ENCODE assay signal across 8 cellular contexts in genomic region chr5:90474235-90475107, GRCh38. TPM values are rescaled to one million over a fixed set of nuclear protein-coding genes. Genes with fewer than 3 reads are reported as not detected.
DNase-seq lines count a peak whose midpoint lies in the region; ATAC-seq and TF ChIP-seq lines count a peak whose summit lies in the region.

Gene MBLAC2 (minus strand): TSS chr5:90474771. CDS start chr5:90474292, 479 bp downstream.
Gene POLR3G (plus strand): TSS chr5:90474864. CDS start chr5:90485568, 10,704 bp downstream.

- peak in 3 of 4 experiments; percentile 55 to 66 (median 56) for TF ChIP-seq CTCF in gastroesophageal sphincter (IDR thresholded peaks at IDR 0.05)

- no peaks in the 10 kb centered on the region; the same call in 1 of the 2 replicates for H3K9me3 ChIP-seq in MG63
- H3K9me3 ChIP-seq in gastroesophageal sphincter = no peaks in the 10 kb centered on the region

- ATAC-seq in gastroesophageal sphincter = peak; percentile 97

- H3K36me3 ChIP-seq in MG63 (peaks cover 19% of the 10 kb centered on the region), gastroesophageal sphincter (no peaks in the 10 kb centered on the region)

- H3K27me3 ChIP-seq in MG63 (no peaks in the 10 kb centered on the region), gastroesophageal sphincter (no peaks in the 10 kb centered on the region)

- TF ChIP-seq EP300 in gastroesophageal sphincter (IDR thresholded peaks at IDR 0.05) = no peak

- TF ChIP-seq POLR2A in gastroesophageal sphincter (IDR thresholded peaks at IDR 0.05) = peak; percentile 47 to 56

- DNase-seq in GM04504 (ENCODE audit: low read depth) = peak; percentile 77
- peak; percentile 94 for DNase-seq in HCEC 1CT
- peak; percentile 96 for DNase-seq in MG63
- DNase-seq in SIG-M5 treated with dmso at 0.1 percent for 504 hours (lab: John Stamatoyannopoulos, UW; ENCODE audit: unreplicated experiment) = peak; percentile 93
- DNase-seq in activated naive CD4-positive, alpha-beta T cell treated with Interleukin-2 at 50 U/mL for 16 hours = peak; percentile 95
- peak; percentile 71 for DNase-seq in non-pigmented ciliary epithelial cell (ENCODE audit: low read depth)
- DNase-seq in superior temporal gyrus (ENCODE audit: extremely low spot score) = peak; percentile 88

- H3K4me3 ChIP-seq in MG63 (peak within 1 kb of the TSS; percentile 69), gastroesophageal sphincter (peak within 1 kb of the TSS; percentile 67 to 89)

- WGBS in gastroesophageal sphincter (ENCODE audit: low coverage in 1 of 2), 2 donors = 0% methylated on average over 3 of the region's 73 CpGs; no CpG with 5 or more reads in 1 of the 2 donors

- H3K4me1 ChIP-seq in gastroesophageal sphincter = peaks cover 0 to 34% (median 6%) of the 10 kb centered on the region in 3 donors

- H3K27ac ChIP-seq in gastroesophageal sphincter = peak within 1 kb of the TSS; percentile 6 to 85 (median 82)

RNA-seq across cellular contexts. Expression of gene MBLAC2, which starts in this region (rescaled TPM):
- total RNA-seq in MG63 (2014; rRNA removed; shearing (Covaris generic); ENCODE audit: low replicate concordance) = 7.5 and 8.8 TPM in 2 replicates
- 1 to 10 TPM; 2.3 to 7.8 (median 4.9) TPM for total RNA-seq in gastroesophageal sphincter

RNA-seq across cellular contexts. Expression of gene POLR3G, which starts in this region (rescaled TPM):
- total RNA-seq in MG63 (2014; rRNA removed; shearing (Covaris generic); ENCODE audit: low replicate concordance) = 23.9 and 49.6 TPM in 2 replicates
- 1 to 10 TPM in 2 of 4 donors, under 1 TPM in 2; 0.67 to 2.8 (median 1.3) TPM for total RNA-seq in gastroesophageal sphincter

Comparison
In these comparisons a context has a peak if more than half of its experiments do, and no peak if none do; other contexts are left out.
1. Peak in every context shown above with its lines: DNase-seq, ATAC-seq, H3K4me3 ChIP-seq and H3K27ac ChIP-seq.